ENCODE assay signal across 8 cellular contexts in the genomic region with DNA sequence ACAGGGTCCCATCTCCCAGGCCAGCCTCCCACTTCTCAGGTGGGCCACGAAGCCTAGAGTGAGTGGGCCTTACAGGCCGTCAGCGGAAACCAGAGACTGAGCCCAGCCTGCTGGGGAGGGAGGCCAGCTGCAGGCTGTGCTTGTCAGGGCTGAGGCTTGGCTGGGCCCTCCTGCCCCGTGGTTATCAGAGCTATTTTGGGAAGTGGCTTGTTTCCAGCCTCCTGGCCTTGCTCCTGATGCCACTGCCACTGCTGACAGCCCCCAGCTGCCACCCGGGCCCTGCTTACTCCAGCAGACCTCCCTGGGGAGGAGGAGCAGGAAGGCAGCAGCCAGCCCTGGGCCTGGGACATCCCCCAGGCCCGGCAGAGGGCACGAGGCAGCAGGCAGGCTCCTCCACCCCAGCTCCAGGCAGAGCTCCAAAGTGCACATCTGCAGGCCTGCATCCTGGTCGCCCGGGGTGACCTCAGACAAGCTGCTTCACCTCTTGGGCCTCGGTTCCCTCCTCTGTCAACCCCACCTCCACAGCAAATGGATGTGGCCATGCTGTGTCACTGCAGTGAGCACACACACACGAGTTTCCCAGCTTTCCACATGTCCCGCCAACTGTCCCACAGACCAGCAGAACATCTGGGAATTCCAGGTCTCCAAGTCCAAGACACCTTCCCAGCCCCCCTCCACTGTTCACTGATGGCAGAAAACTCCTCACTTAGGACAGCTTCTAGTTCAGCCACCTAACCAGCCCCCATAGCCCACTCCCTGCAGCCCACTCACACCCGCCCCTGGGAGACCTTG. TPM values are rescaled to one million over a fixed set of nuclear protein-coding genes. Genes with fewer than 3 reads are reported as not detected.
DNase-seq lines count a peak whose midpoint lies in the region; ATAC-seq and TF ChIP-seq lines count a peak whose summit lies in the region.
"Not testable (repeated sequence)": the region's sequence is repeated elsewhere in the genome, so short reads cannot be mapped to it uniquely, and the experiment has no call there.

No MANE protein-coding gene starts in this region.

- not testable (repeated sequence) for H3K4me3 Mint-ChIP-seq in activated CD8-positive, alpha-beta T cell treated with anti-CD3 and anti-CD28 coated beads, Interleukin-2, amount 10 ng/mL, durations not matched to agents 7 days and 5 days

- H3K27ac ChIP-seq in GM23248 (peak overlapping the region; percentile 0; the same call in 1 of the 2 replicates), OCI-LY7 (ENCODE audit: low read depth, low read length, poor library complexity, severe bottlenecking) (peak overlapping the region; percentile 86), caudate nucleus (ENCODE audit: low read depth, low read length) (peak overlapping the region; percentile 9), gastrocnemius medialis (peak overlapping the region; percentile 82 to 90 (median 86)), vagina (peak overlapping the region; percentile 62)

- not testable (repeated sequence) for H2AFZ ChIP-seq in GM23248; OCI-LY7 (ENCODE audit: low read length)

- H3K9ac ChIP-seq in GM23248: peak overlapping the region; percentile 10; the same call in 1 of the 2 replicates

- H3K27me3 Mint-ChIP-seq in activated CD8-positive, alpha-beta T cell treated with anti-CD3 and anti-CD28 coated beads, Interleukin-2, amount 10 ng/mL, durations not matched to agents 7 days and 5 days (ENCODE audit: low read depth): not testable (repeated sequence)

- not testable (repeated sequence) for H3K36me3 Mint-ChIP-seq in activated CD8-positive, alpha-beta T cell treated with anti-CD3 and anti-CD28 coated beads, Interleukin-2, amount 10 ng/mL, durations not matched to agents 7 days and 5 days (ENCODE audit: low read depth)

- H3K27ac Mint-ChIP-seq in activated CD8-positive, alpha-beta T cell treated with anti-CD3 and anti-CD28 coated beads, Interleukin-2, amount 10 ng/mL, durations not matched to agents 7 days and 5 days: peak overlapping the region; percentile 92

- not testable (repeated sequence) for H3K9me2 ChIP-seq in GM23248 (ENCODE audit: insufficient read depth); OCI-LY7 (ENCODE audit: insufficient read depth, low read length)

- not testable (repeated sequence) for BruUV-seq in OCI-LY7 (replicated peaks; lab: Mats Ljungman, UMichigan)

- in situ Hi-C loops in GM23248 (cut with MboI); gastrocnemius medialis (cut with MboI; ENCODE audit: low sequenced_read_pairs in 4 of 4): not testable (repeated sequence)

- H3K9me3 Mint-ChIP-seq in activated CD8-positive, alpha-beta T cell treated with anti-CD3 and anti-CD28 coated beads, Interleukin-2, amount 10 ng/mL, durations not matched to agents 7 days and 5 days (ENCODE audit: insufficient read depth): not testable (repeated sequence)

- H3K4me1 ChIP-seq in GM23248 (ENCODE audit: insufficient read depth) (peaks cover 15% of the 10 kb centered on the region), OCI-LY7 (ENCODE audit: insufficient read depth, low read length, poor library complexity, severe bottlenecking) (peaks cover 75% of the 10 kb centered on the region), gastrocnemius medialis (peaks cover 29 to 32% of the 10 kb centered on the region in 2 donors), vagina (peaks cover 51% of the 10 kb centered on the region)
- not testable (repeated sequence) for H3K4me1 ChIP-seq in mucosa of descending colon (ENCODE audit: low read depth)

- H3K4me2 ChIP-seq in GM23248 (ENCODE audit: unreplicated experiment); OCI-LY7 (ENCODE audit: low read length): not testable (repeated sequence)

- not testable (repeated sequence) for H3K79me2 ChIP-seq in GM23248 (ENCODE audit: insufficient read depth); OCI-LY7 (ENCODE audit: insufficient read depth, low read depth, low read length)

- not testable (repeated sequence) for H3K36me3 ChIP-seq in GM23248 (ENCODE audit: low read depth); OCI-LY7 (ENCODE audit: insufficient read depth, low read length); mucosa of descending colon (ENCODE audit: low read depth); gastrocnemius medialis; vagina

- intact Hi-C loops in OCI-LY7 (cut with micrococcal nuclease; ENCODE audit: unreplicated experiment); Right ventricle myocardium superior (cut with DNase I); mucosa of descending colon (cut with DNase I, micrococcal nuclease); vagina (cut with DNase I): not testable (repeated sequence)
- intact Hi-C loops in gastrocnemius medialis (cut with DNase I; ENCODE audit: low total_unique reads): loop anchor here (2.0 to 5.0 kb wide), 2 partner anchors 52 to 113 kb away; partner anchors contain the start of genes ADAMTS7 and MORF4L1

- H3K4me1 Mint-ChIP-seq in activated CD8-positive, alpha-beta T cell treated with anti-CD3 and anti-CD28 coated beads, Interleukin-2, amount 10 ng/mL, durations not matched to agents 7 days and 5 days (ENCODE audit: low read depth): peaks cover 35% of the 10 kb centered on the region

- peak in 1 of 2 donors; percentile 35 for TF ChIP-seq POLR2A in gastrocnemius medialis (IDR thresholded peaks at IDR 0.05)
- TF ChIP-seq POLR2A in vagina (IDR thresholded peaks at IDR 0.05): not testable (repeated sequence)

- H3F3A ChIP-seq in GM23248 (ENCODE audit: insufficient read depth): not testable (repeated sequence)

- not testable (repeated sequence) for H3K27me3 ChIP-seq in GM23248 (replicated peaks; ENCODE audit: insufficient read depth); gastrocnemius medialis; vagina

- WGBS in GM23248 (ENCODE audit: low coverage in 1 of 2, low lambda C conversion rate in 2 of 2, missing lambda C conversion rate in 2 of 2), 2 experiments: 21 to 27% methylated on average over 12 to 13 of the region's 13 CpGs

- POLR2A ChIA-PET in OCI-LY7 (lab: Charles Lee): interaction anchor here (0.5 to 1.4 kb wide), 2 partner anchors 114 to 217 kb away, joined by 3 to 4 read pairs; no protein-coding TSS in a partner anchor
- POLR2A ChIA-PET in activated CD8-positive, alpha-beta T cell treated with anti-CD3 and anti-CD28 coated beads, Interleukin-2, amount 10 ng/mL, durations not matched to agents 7 days and 5 days (lab: Charles Lee): not testable (repeated sequence)

- not testable (repeated sequence) for ATAC-seq in activated CD8-positive, alpha-beta T cell treated with anti-CD3 and anti-CD28 coated beads, Interleukin-2, amount 10 ng/mL, durations not matched to agents 7 days and 5 days
- ATAC-seq in Right ventricle myocardium superior (ENCODE audit: poor library complexity) (peak; percentile 75), mucosa of descending colon (peak; percentile 19), gastrocnemius medialis (peak; percentile 62 to 67)

- CTCF ChIA-PET in OCI-LY7 (lab: Charles Lee; ENCODE audit: unreplicated experiment): not testable (repeated sequence)
- CTCF ChIA-PET in activated CD8-positive, alpha-beta T cell treated with anti-CD3 and anti-CD28 coated beads, Interleukin-2, amount 10 ng/mL, durations not matched to agents 7 days and 5 days (lab: Charles Lee): interaction anchor here (2.3 kb wide), 1 partner anchor 9 kb away, joined by 6 read pairs; no protein-coding TSS in a partner anchor

- not testable (repeated sequence) for H3K4me3 ChIP-seq in GM23248; OCI-LY7 (ENCODE audit: low read depth, low read length, poor library complexity, severe bottlenecking); mucosa of descending colon; vagina
- peak overlapping the region in 1 of 4 donors; percentile 9 for H3K4me3 ChIP-seq in gastrocnemius medialis

- not testable (repeated sequence) for H4K20me1 ChIP-seq in GM23248 (ENCODE audit: insufficient read depth); OCI-LY7 (ENCODE audit: insufficient read depth, low read length)

- H3K9me3 ChIP-seq in GM23248 (ENCODE audit: low read depth); OCI-LY7 (ENCODE audit: low read length); mucosa of descending colon; gastrocnemius medialis; vagina: not testable (repeated sequence)

- DNase-seq in GM23248: peak; percentile 47
- DNase-seq in OCI-LY7 (ENCODE audit: low spot score): peak; percentile 53
- DNase-seq in activated CD8-positive, alpha-beta T cell treated with anti-CD3 and anti-CD28 coated beads, Interleukin-2, amount 10 ng/mL, durations not matched to agents 7 days and 5 days; vagina (ENCODE audit: extremely low spot score in 2 of 2): not testable (repeated sequence)
- DNase-seq in caudate nucleus (lab: John Stamatoyannopoulos, UW): peak in 46 of 61 donors; percentile 11 to 73 (median 40)
- DNase-seq in Right ventricle myocardium superior: peak; percentile 86
- DNase-seq in mucosa of descending colon: peak in 2 of 3 donors; percentile 36 to 63
- DNase-seq in gastrocnemius medialis: peak; percentile 61 to 88

- TF ChIP-seq CTCF in OCI-LY7 (conservative IDR thresholded peaks at IDR 0.05; ENCODE audit: low read length); mucosa of descending colon (IDR thresholded peaks at IDR 0.05); gastrocnemius medialis (IDR thresholded peaks at IDR 0.05 in 4 of 5, conservative IDR thresholded peaks at IDR 0.05 in 1 of 5); vagina (IDR thresholded peaks at IDR 0.05): not testable (repeated sequence)

RNA-seq across cellular contexts. Expression of gene ADAMTS7, which starts 51.0 kb away (rescaled TPM):
- 2.4 and 4.8 TPM in 2 replicates for total RNA-seq in GM23248 (2014; rRNA removed; shearing (Covaris generic))
- polyA plus RNA-seq in GM23248 (2016; fragmentation: Nextera tagmentation; extraction: Ambion mirVana): 0.70 and 0.89 TPM in 2 replicates
- 0.13 and 0.19 TPM in 2 replicates for total RNA-seq in OCI-LY7 (2014; rRNA removed; shearing (Covaris generic))
- total RNA-seq in OCI-LY7 (2022) (0.08 and 0.11 TPM in 2 replicates), Right ventricle myocardium superior (31.0 TPM), mucosa of descending colon (1 to 10 TPM; 1.3 to 5.7 (median 1.8) TPM), gastrocnemius medialis (1 to 10 TPM in 1 of 4 donors, under 1 TPM in 3; 0.42 to 1.1 (median 0.76) TPM), vagina (2.5 TPM)
- not detected for total RNA-seq in activated CD8-positive, alpha-beta T cell treated with anti-CD3 and anti-CD28 coated beads, Interleukin-2, amount 10 ng/mL, durations not matched to agents 7 days and 5 days

Comparison
In these comparisons a context has a peak if more than half of its experiments do, and no peak if none do; other contexts are left out.
1. H3K27ac ChIP-seq: peak in every context shown above with its lines; median percentile 86 in gastrocnemius medialis; 86 in OCI-LY7; 62 in vagina; 9 in caudate nucleus; 0 in GM23248.